Comparison of ENCODE assay signal across 15 cellular contexts in genomic region chr19:8213827-8214672, GRCh38. TPM values are rescaled to one million over a fixed set of nuclear protein-coding genes. Genes with fewer than 3 reads are reported as not detected.
DNase-seq lines count a peak whose midpoint lies in the region; ATAC-seq and TF ChIP-seq lines count a peak whose summit lies in the region.
"Had no signal": no experiment of that assay in that cellular context is flagged by ENCODE, and none has a peak within 500 bp of the region (broad histone marks: within the 10 kb centered on the region; RNA-seq: fewer than 3 reads in every experiment).

No MANE protein-coding gene starts in this region.

- DNase-seq in CD8-positive, alpha-beta T cell: no peak
- DNase-seq in IMR-90 (no peak), caudate nucleus (lab: John Stamatoyannopoulos, UW) (no peak), DMS153 (lab: John Stamatoyannopoulos, UW) (no peak), DMS 273 treated with DMSO at 0.1 percent for 48 hours (lab: John Stamatoyannopoulos, UW) (no peak), NCI-H82 (lab: John Stamatoyannopoulos, UW) (no peak)
- DNase-seq: activated CD8-positive, alpha-beta memory T cell treated with anti-CD3 and anti-CD28 coated beads, Interleukin-2, amount 10 ng/mL, durations not matched to agents 7 days and 5 days; activated gamma-delta T cell treated with Interleukin-2 at 50 U/mL for 16 hours; cortex of kidney; NCI-H69; Peyer's patch had no signal

- H2AK9ac ChIP-seq in IMR-90 (replicated peaks; ENCODE audit: low read depth, low read length, poor library complexity): no peak overlapping the region

- no peak overlapping the region for H3K23ac ChIP-seq in IMR-90 (ENCODE audit: low read depth, low read length)

- H2BK120ac ChIP-seq in IMR-90 (ENCODE audit: low read depth, low read length): no peak overlapping the region

- H4K20me1 ChIP-seq in IMR-90 (ENCODE audit: insufficient read depth, low read length): no peaks in the 10 kb centered on the region

- no peak for TF ChIP-seq POLR2A in IMR-90 (IDR thresholded peaks at IDR 0.05; ENCODE audit: low read depth, low read length)

- no TSS peak for BruUV-seq in IMR-90 (replicated peaks; lab: Mats Ljungman, UMichigan)

- no peak overlapping the region for H3K9ac ChIP-seq in IMR-90 (ENCODE audit: low read depth, low read length)

- no peak for TF ChIP-seq RAD21 in IMR-90 (IDR thresholded peaks at IDR 0.05; ENCODE audit: low read length)

- peaks cover 29% of the 10 kb centered on the region for H3K4me1 Mint-ChIP-seq in CD8-positive, alpha-beta T cell (ENCODE audit: low read depth)

- 88% methylated on average over 4 of the region's 5 CpGs; no CpG with 5 or more reads in 1 of the 2 experiments for WGBS in IMR-90 (ENCODE audit: extremely low coverage in 2 of 2, insufficient read length in 1 of 2), 2 experiments

- ATAC-seq in CD8-positive, alpha-beta T cell: no peak
- no peak for ATAC-seq in IMR-90 (ENCODE audit: low read depth)
- ATAC-seq: activated CD8-positive, alpha-beta memory T cell treated with anti-CD3 and anti-CD28 coated beads, Interleukin-2, amount 10 ng/mL, durations not matched to agents 7 days and 5 days; esophagus mucosa had no signal

- H2AK5ac ChIP-seq in IMR-90 (ENCODE audit: low read depth, low read length): no peak overlapping the region

- no peaks in the 10 kb centered on the region for H3K9me3 ChIP-seq in CD8-positive, alpha-beta T cell (ENCODE audit: low read length)
- no peaks in the 10 kb centered on the region for H3K9me3 ChIP-seq in IMR-90 (ENCODE audit: control insufficient read depth, insufficient read depth, low read length)
- no peaks in the 10 kb centered on the region for H3K9me3 ChIP-seq in neutrophil
- H3K9me3 ChIP-seq: Peyer's patch, right atrium auricular region, testis had no signal

- no peak overlapping the region for H3K4me2 ChIP-seq in IMR-90 (ENCODE audit: low read depth, low read length)

- no peaks in the 10 kb centered on the region for H3K9me1 ChIP-seq in IMR-90 (ENCODE audit: insufficient read depth, low read length)

- POLR2A ChIA-PET in CD8-positive, alpha-beta T cell (lab: Charles Lee): interaction anchor here (0.7 to 2.3 kb wide), 3 partner anchors 19 to 452 kb away, joined by 3 to 6 read pairs (median 3); no protein-coding TSS in a partner anchor
- POLR2A ChIA-PET in IMR-90 (lab: Charles Lee; ENCODE audit: unreplicated experiment): no interaction called here

- no peak overlapping the region for H3K14ac ChIP-seq in IMR-90 (replicated peaks; ENCODE audit: low read depth, low read length)

- no peaks in the 10 kb centered on the region for H3K9me3 Mint-ChIP-seq in CD8-positive, alpha-beta T cell

- no peaks in the 10 kb centered on the region; a peak in 1 of 4 replicates for H3K79me1 ChIP-seq in IMR-90 (ENCODE audit: low read depth in 1 of 2, low read length in 2 of 2)

- no peak overlapping the region for H4K5ac ChIP-seq in IMR-90 (ENCODE audit: low read depth, low read length)

- no peak overlapping the region for H2BK5ac ChIP-seq in IMR-90 (ENCODE audit: low read depth, low read length, poor library complexity, severe bottlenecking)

- H3K27ac ChIP-seq in CD8-positive, alpha-beta T cell (ENCODE audit: low read depth, low read length): no peak overlapping the region
- H3K27ac ChIP-seq in IMR-90 (ENCODE audit: insufficient read depth, low read length) (no peak overlapping the region), caudate nucleus (ENCODE audit: low read depth, low read length) (peak overlapping the region; percentile 36), neutrophil (peak overlapping the region; percentile 61)
- H3K27ac ChIP-seq: right atrium auricular region, testis had no signal

- no peaks in the 10 kb centered on the region for H3K36me3 ChIP-seq in CD8-positive, alpha-beta T cell (ENCODE audit: insufficient read depth, low read length)
- H3K36me3 ChIP-seq in IMR-90 (ENCODE audit: control insufficient read depth, insufficient read depth, low read length) (no peaks in the 10 kb centered on the region), neutrophil (no peaks in the 10 kb centered on the region)
- H3K36me3 ChIP-seq: Peyer's patch, right atrium auricular region had no signal

- no peak overlapping the region for H4K8ac ChIP-seq in IMR-90 (ENCODE audit: low read depth in 2 of 2, low read length in 2 of 2)

- H3K4me1 ChIP-seq in CD8-positive, alpha-beta T cell (ENCODE audit: insufficient read depth, low read length): peaks cover 17% of the 10 kb centered on the region
- H3K4me1 ChIP-seq in IMR-90 (ENCODE audit: control insufficient read depth, insufficient read depth, low read length): no peaks in the 10 kb centered on the region
- H3K4me1 ChIP-seq in neutrophil (ENCODE audit: control insufficient read depth in 1 of 2, insufficient read depth in 1 of 2, low read depth in 1 of 2, low read length in 1 of 2): peaks cover 0 to 15% of the 10 kb centered on the region in 2 experiments

- H3K56ac ChIP-seq in IMR-90 (ENCODE audit: extremely low read depth, insufficient read depth, low read length): no peak overlapping the region

- H2BK20ac ChIP-seq in IMR-90 (ENCODE audit: low read depth, low read length): no peak overlapping the region

- no peaks in the 10 kb centered on the region for H3K27me3 ChIP-seq in CD8-positive, alpha-beta T cell (ENCODE audit: insufficient read depth, low read length)
- H3K27me3 ChIP-seq in IMR-90 (ENCODE audit: control insufficient read depth, insufficient read depth, low read length) (peaks cover 5% of the 10 kb centered on the region), neutrophil (peaks cover 37% of the 10 kb centered on the region)
- H3K27me3 ChIP-seq: Peyer's patch, right atrium auricular region, testis had no signal

- no peak for TF ChIP-seq CTCF in CD8-positive, alpha-beta T cell (IDR thresholded peaks at IDR 0.05)
- TF ChIP-seq CTCF in IMR-90 (conservative IDR thresholded peaks at IDR 0.05; ENCODE audit: low read depth, low read length) (no peak), neutrophil (IDR thresholded peaks at IDR 0.05) (no peak)

- dilution Hi-C loops in IMR-90 (cut with HindIII; ENCODE audit: low sequenced_read_pairs, unreplicated experiment): no loop called here

- no peaks in the 10 kb centered on the region for H3K27me3 Mint-ChIP-seq in CD8-positive, alpha-beta T cell (ENCODE audit: low read depth)
- H3K27me3 Mint-ChIP-seq: activated CD8-positive, alpha-beta memory T cell treated with anti-CD3 and anti-CD28 coated beads, Interleukin-2, amount 10 ng/mL, durations not matched to agents 7 days and 5 days had no signal

- intact Hi-C loops in CD8-positive, alpha-beta T cell (cut with DNase I, micrococcal nuclease): no loop called here
- intact Hi-C loops in IMR-90 (cut with micrococcal nuclease): no loop called here

- no peak overlapping the region for H3K4ac ChIP-seq in IMR-90 (ENCODE audit: low read depth, low read length)

- H3K4me3 Mint-ChIP-seq in CD8-positive, alpha-beta T cell: no peak overlapping the region
- H3K4me3 Mint-ChIP-seq: activated CD8-positive, alpha-beta memory T cell treated with anti-CD3 and anti-CD28 coated beads, Interleukin-2, amount 10 ng/mL, durations not matched to agents 7 days and 5 days had no signal

- no peak overlapping the region for H3K4me3 ChIP-seq in CD8-positive, alpha-beta T cell (ENCODE audit: low read depth, low read length)
- H3K4me3 ChIP-seq in IMR-90 (ENCODE audit: insufficient read depth, low read depth, low read length) (no peak overlapping the region), neutrophil (ENCODE audit: low read depth in 1 of 2, low read length in 1 of 2) (no peak overlapping the region)
- H3K4me3 ChIP-seq: Peyer's patch, right atrium auricular region, testis had no signal

- in situ Hi-C loops in IMR-90 (cut with MboI; ENCODE audit: low sequenced_read_pairs): no loop called here

- H2BK15ac ChIP-seq in IMR-90 (ENCODE audit: low read depth, low read length): no peak overlapping the region

- H3K36me3 Mint-ChIP-seq in CD8-positive, alpha-beta T cell: peaks cover 22% of the 10 kb centered on the region

- peak overlapping the region; percentile 45 for H3K27ac Mint-ChIP-seq in CD8-positive, alpha-beta T cell
- H3K27ac Mint-ChIP-seq: activated CD8-positive, alpha-beta memory T cell treated with anti-CD3 and anti-CD28 coated beads, Interleukin-2, amount 10 ng/mL, durations not matched to agents 7 days and 5 days had no signal

- peak overlapping the region; percentile 44 for H2AFZ ChIP-seq in IMR-90 (replicated peaks; ENCODE audit: low read length, poor library complexity)

- no peak overlapping the region for H3K18ac ChIP-seq in IMR-90 (ENCODE audit: low read depth, low read length)

- CTCF ChIA-PET in CD8-positive, alpha-beta T cell (lab: Charles Lee): interaction anchor here (1.5 kb wide), 1 partner anchor 50 kb away, joined by 3 read pairs; no protein-coding TSS in a partner anchor
- CTCF ChIA-PET in IMR-90 (lab: Yijun Ruan, JAX): interaction anchor here (0.6 kb wide), 1 partner anchor 41 kb away, joined by 3 read pairs; no protein-coding TSS in a partner anchor

- no peak overlapping the region for H4K91ac ChIP-seq in IMR-90 (ENCODE audit: insufficient read depth, low read depth, low read length)

TF ChIP-seq in IMR-90, 13 proteins besides CTCF, POLR2A, EP300 and RAD21 (continues in another document):
- no peak for TF ChIP-seq RFX5 (IDR thresholded peaks at IDR 0.05; ENCODE audit: low read depth, low read length)
- TF ChIP-seq NFE2L2 (IDR thresholded peaks at IDR 0.05; ENCODE audit: low read depth, low read length): no peak
- no peak for TF ChIP-seq MAFK (IDR thresholded peaks at IDR 0.05; ENCODE audit: low read depth, low read length)
- no peak for TF ChIP-seq MXI1 (IDR thresholded peaks at IDR 0.05; ENCODE audit: borderline replicate concordance, low read depth, low read length)
- TF ChIP-seq RCOR1 (IDR thresholded peaks at IDR 0.05; ENCODE audit: insufficient replicate concordance, low read length): no peak
- no peak for TF ChIP-seq FOS (IDR thresholded peaks at IDR 0.05; ENCODE audit: low read depth, low read length)
- TF ChIP-seq, protein P1, sequence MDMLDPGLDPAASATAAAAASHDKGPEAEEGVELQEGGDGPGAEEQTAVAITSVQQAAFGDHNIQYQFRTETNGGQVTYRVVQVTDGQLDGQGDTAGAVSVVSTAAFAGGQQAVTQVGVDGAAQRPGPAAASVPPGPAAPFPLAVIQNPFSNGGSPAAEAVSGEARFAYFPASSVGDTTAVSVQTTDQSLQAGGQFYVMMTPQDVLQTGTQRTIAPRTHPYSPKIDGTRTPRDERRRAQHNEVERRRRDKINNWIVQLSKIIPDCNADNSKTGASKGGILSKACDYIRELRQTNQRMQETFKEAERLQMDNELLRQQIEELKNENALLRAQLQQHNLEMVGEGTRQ (IDR thresholded peaks at IDR 0.05; ENCODE audit: low read depth, low read length): no peak
- TF ChIP-seq CHD1 (IDR thresholded peaks at IDR 0.05; ENCODE audit: low read depth, low read length): no peak
- no peak for TF ChIP-seq SMC3 (IDR thresholded peaks at IDR 0.05; ENCODE audit: low read depth, low read length)
- TF ChIP-seq BHLHE40 (IDR thresholded peaks at IDR 0.05; ENCODE audit: low read depth, low read length): no peak
- TF ChIP-seq MAZ (IDR thresholded peaks at IDR 0.05; ENCODE audit: borderline replicate concordance, low read depth, low read length): no peak

RNA-seq across cellular contexts. Expression of gene CERS4, which starts 4.9 kb away (rescaled TPM):
- total RNA-seq in CD8-positive, alpha-beta T cell: 1 to 10 TPM; 6.9 to 7.2 TPM
- total RNA-seq in IMR-90 (2012; rRNA removed): 3.2 and 3.9 TPM in 2 replicates
- polyA plus RNA-seq in IMR-90 (2012; rRNA removed): 5.5 and 5.7 TPM in 2 replicates
- polyA plus RNA-seq in IMR-90 (2012; cell fraction: cytosol; rRNA removed): 5.6 and 7.9 TPM in 2 replicates
- polyA plus RNA-seq in IMR-90 (2012; cell fraction: nucleus; rRNA removed; ENCODE audit: low replicate concordance): 4.6 and 5.2 TPM in 2 replicates

Comparison
In these comparisons a context has a peak if more than half of its experiments do, and no peak if none do; other contexts are left out.
1. H3K27ac ChIP-seq: peak in caudate nucleus (single experiment) and neutrophil (single experiment); none in CD8-positive, alpha-beta T cell (single experiment) and IMR-90 (single experiment).